Comparison of ENCODE assay signal across 15 cellular contexts in genomic region chr4:84238247-84239090, GRCh38.
DNase-seq lines count a peak whose midpoint lies in the region; ATAC-seq and TF ChIP-seq lines count a peak whose summit lies in the region.
"Had no signal": no experiment of that assay in that cellular context is flagged by ENCODE, and none has a peak within 500 bp of the region (broad histone marks: within the 10 kb centered on the region; RNA-seq: fewer than 3 reads in every experiment).

No MANE protein-coding gene starts in this region.

- H3K27ac ChIP-seq in breast epithelium (no peak overlapping the region), RWPE2 (ENCODE audit: poor library complexity, severe bottlenecking) (no peak overlapping the region)
- H3K27ac ChIP-seq: tibial artery had no signal

- peaks cover 6% of the 10 kb centered on the region for H3K36me3 Mint-ChIP-seq in MCF 10A (ENCODE audit: insufficient read depth, unreplicated experiment)
- H3K36me3 Mint-ChIP-seq: brain had no signal

- no peak for TF ChIP-seq POLR2A in breast epithelium (IDR thresholded peaks at IDR 0.05)

- peak; percentile 76; the same call in 2 of the 3 replicates for ATAC-seq in RWPE2 (ENCODE audit: low read depth)
- no peak for ATAC-seq in GM19397 (IDR thresholded peaks at IDR 0.05; ENCODE audit: unreplicated experiment)

- H3K9me3 Mint-ChIP-seq in MCF 10A (ENCODE audit: unreplicated experiment), result no peaks in the 10 kb centered on the region
- H3K9me3 Mint-ChIP-seq: activated T-helper 2 cell treated with anti-CD3 and anti-CD28 coated beads, Interferon-gamma antibody, Interleukin-2, Interleukin-4, amounts not matched to agents 10 μg/mL and 5 μg/mL and 100 μg/mL, durations not matched to agents 14 hours and 24 hours and 36 hours had no signal

- DNase-seq in MCF 10A (ENCODE audit: unreplicated experiment), result peak; percentile 85
- no peak for DNase-seq in breast epithelium (ENCODE audit: low spot score in 2 of 2)
- DNase-seq in RWPE2 (ENCODE audit: low spot score), result no peak
- DNase-seq in fibroblast of gingiva (ENCODE audit: low read depth), result peak; percentile 79
- DNase-seq in GM10248 (ENCODE audit: extremely low spot score), result no peak
- no peak for DNase-seq in SW 1271 (lab: John Stamatoyannopoulos, UW)
- DNase-seq in NCI-H2029 (lab: John Stamatoyannopoulos, UW), result no peak
- DNase-seq: activated CD4-positive, alpha-beta T cell treated with anti-CD3 and anti-CD28 coated beads, Interleukin-2, amount 50 U/mL, for 1 hour; DMS79; mesenchymal stem cell; T-helper 1 cell; tibial artery had no signal

- H3K4me3 ChIP-seq in breast epithelium (no peak overlapping the region), RWPE2 (ENCODE audit: severe bottlenecking) (no peak overlapping the region)
- H3K4me3 ChIP-seq: tibial artery had no signal

- H3K36me3 ChIP-seq in breast epithelium (no peaks in the 10 kb centered on the region), RWPE2 (ENCODE audit: low read depth) (no peaks in the 10 kb centered on the region)
- H3K36me3 ChIP-seq: tibial artery had no signal

- CTCF ChIA-PET in MCF 10A (lab: Yijun Ruan, JAX) (interaction anchor here (0.7 to 1.5 kb wide), 8 partner anchors 11 to 468 kb away, joined by 3 to 4 read pairs (median 3); no protein-coding TSS in a partner anchor), GM10248 (lab: Yijun Ruan, JAX) (interaction anchor here (1.0 kb wide), 1 partner anchor 11 kb away, joined by 3 read pairs; no protein-coding TSS in a partner anchor)

- H3K4me1 Mint-ChIP-seq in MCF 10A (ENCODE audit: insufficient read depth, unreplicated experiment), result peaks cover 20% of the 10 kb centered on the region
- H3K4me1 Mint-ChIP-seq: brain had no signal

- no peaks in the 10 kb centered on the region for H3K27me3 Mint-ChIP-seq in MCF 10A (ENCODE audit: insufficient read depth, unreplicated experiment)
- H3K27me3 Mint-ChIP-seq: brain had no signal

- peak overlapping the region; percentile 79 for H3K27ac Mint-ChIP-seq in MCF 10A (ENCODE audit: low read depth, unreplicated experiment)
- H3K27ac Mint-ChIP-seq: activated T-helper 2 cell treated with anti-CD3 and anti-CD28 coated beads, Interferon-gamma antibody, Interleukin-2, Interleukin-4, amounts not matched to agents 10 μg/mL and 5 μg/mL and 100 μg/mL, durations not matched to agents 14 hours and 24 hours and 36 hours; brain had no signal

- H3K27me3 ChIP-seq in breast epithelium (no peaks in the 10 kb centered on the region), RWPE2 (ENCODE audit: insufficient read depth, poor library complexity, severe bottlenecking) (no peaks in the 10 kb centered on the region)
- H3K27me3 ChIP-seq: tibial artery had no signal

- POLR2A ChIA-PET in MCF 10A (lab: Yijun Ruan, JAX) (interaction anchor here (1.0 kb wide), 1 partner anchor 22 kb away, joined by 3 read pairs; no protein-coding TSS in a partner anchor), GM10248 (lab: Yijun Ruan, JAX) (no interaction called here)

- no peak overlapping the region for H3K4me3 Mint-ChIP-seq in MCF 10A (ENCODE audit: unreplicated experiment)
- H3K4me3 Mint-ChIP-seq: brain had no signal

- H3K9me3 ChIP-seq in breast epithelium (no peaks in the 10 kb centered on the region), RWPE2 (ENCODE audit: severe bottlenecking) (no peaks in the 10 kb centered on the region)
- H3K9me3 ChIP-seq: tibial artery had no signal

- TF ChIP-seq CTCF in MCF 10A (IDR thresholded peaks at IDR 0.05; ENCODE audit: unreplicated experiment) (no peak), breast epithelium (IDR thresholded peaks at IDR 0.05) (no peak), RWPE2 (IDR thresholded peaks at IDR 0.05; ENCODE audit: poor library complexity, severe bottlenecking) (no peak), GM10248 (IDR thresholded peaks at IDR 0.05; ENCODE audit: control extremely low read depth, extremely low read depth, low read depth, missing control alignments) (no peak)

- H3K4me1 ChIP-seq in breast epithelium (no peaks in the 10 kb centered on the region), RWPE2 (ENCODE audit: insufficient read depth, poor library complexity, severe bottlenecking) (no peaks in the 10 kb centered on the region)
- H3K4me1 ChIP-seq: tibial artery had no signal

- intact Hi-C loops in MCF 10A (cut with micrococcal nuclease) (no loop called here), breast epithelium (cut with DNase I; ENCODE audit: low total_unique reads) (no loop called here)

- no TSS peak for BruUV-seq in MCF 10A (replicated peaks; lab: Mats Ljungman, UMichigan)

Comparison
In these comparisons a context has a peak if more than half of its experiments do, and no peak if none do; other contexts are left out.
1. DNase-seq: peak in MCF 10A (single experiment) and fibroblast of gingiva (single experiment); none in breast epithelium (0 of 2), RWPE2 (single experiment), GM10248 (single experiment), SW 1271 (0 of 2) and NCI-H2029 (single experiment).